ENCODE assay signal across 9 cellular contexts in genomic region chr10:122279725-122280141, GRCh38. TPM values are rescaled to one million over a fixed set of nuclear protein-coding genes. Genes with fewer than 3 reads are reported as not detected.
DNase-seq lines count a peak whose midpoint lies in the region; ATAC-seq and TF ChIP-seq lines count a peak whose summit lies in the region.
"Had no signal": no experiment of that assay in that cellular context is flagged by ENCODE, and none has a peak within 500 bp of the region (broad histone marks: within the 10 kb centered on the region; RNA-seq: fewer than 3 reads in every experiment).

No MANE protein-coding gene starts in this region.

- WGBS in smooth muscle cell (ENCODE audit: low lambda C conversion rate): 52% methylated on average over 9 of the region's 9 CpGs

- TF ChIP-seq EP300 in Ishikawa (IDR thresholded peaks at IDR 0.05; ENCODE audit: borderline replicate concordance): no peak

- no peaks in the 10 kb centered on the region for H3K36me3 Mint-ChIP-seq in activated CD4-positive, alpha-beta memory T cell treated with anti-CD3 and anti-CD28 coated beads, Interleukin-2, amount 10 ng/mL, durations not matched to agents 7 days and 5 days (ENCODE audit: low read depth)
- no peaks in the 10 kb centered on the region for H3K36me3 Mint-ChIP-seq in activated T-helper 17 cell treated with anti-CD3 and anti-CD28 coated beads, Interleukin-2, amount 50 U/mL, for 72 hours (ENCODE audit: low read depth)
- H3K36me3 Mint-ChIP-seq in activated T-helper 2 cell treated with anti-CD3 and anti-CD28 coated beads, Interferon-gamma antibody, Interleukin-2, Interleukin-4, amounts not matched to agents 10 μg/mL and 5 μg/mL and 100 μg/mL, durations not matched to agents 14 hours and 24 hours and 36 hours (ENCODE audit: low read depth): no peaks in the 10 kb centered on the region

- H4K20me1 ChIP-seq in smooth muscle cell (ENCODE audit: low read depth): no peaks in the 10 kb centered on the region

- CTCF ChIA-PET in activated CD4-positive, alpha-beta memory T cell treated with anti-CD3 and anti-CD28 coated beads, Interleukin-2, amount 10 ng/mL, durations not matched to agents 7 days and 5 days (lab: Charles Lee): interaction anchor here (1.1 to 3.5 kb wide), 6 partner anchors 12 to 286 kb away, joined by 3 to 18 read pairs (median 5); no protein-coding TSS in a partner anchor

- H3K4me3 ChIP-seq in right atrium auricular region: no peak overlapping the region
- H3K4me3 ChIP-seq in smooth muscle cell: no peak overlapping the region
- H3K4me3 ChIP-seq: SK-N-MC had no signal

- H2AFZ ChIP-seq in smooth muscle cell (ENCODE audit: low read depth): no peak overlapping the region

- H3K4me3 Mint-ChIP-seq in activated CD4-positive, alpha-beta memory T cell treated with anti-CD3 and anti-CD28 coated beads, Interleukin-2, amount 10 ng/mL, durations not matched to agents 7 days and 5 days: no peak overlapping the region
- no peak overlapping the region for H3K4me3 Mint-ChIP-seq in activated T-helper 17 cell treated with anti-CD3 and anti-CD28 coated beads, Interleukin-2, amount 50 U/mL, for 72 hours
- H3K4me3 Mint-ChIP-seq in activated T-helper 2 cell treated with anti-CD3 and anti-CD28 coated beads, Interferon-gamma antibody, Interleukin-2, Interleukin-4, amounts not matched to agents 10 μg/mL and 5 μg/mL and 100 μg/mL, durations not matched to agents 14 hours and 24 hours and 36 hours (ENCODE audit: low read depth): no peak overlapping the region

- H3K9ac ChIP-seq in smooth muscle cell (ENCODE audit: low read depth): no peak overlapping the region

- H3K9me3 Mint-ChIP-seq in activated CD4-positive, alpha-beta memory T cell treated with anti-CD3 and anti-CD28 coated beads, Interleukin-2, amount 10 ng/mL, durations not matched to agents 7 days and 5 days: no peaks in the 10 kb centered on the region
- H3K9me3 Mint-ChIP-seq in activated T-helper 17 cell treated with anti-CD3 and anti-CD28 coated beads, Interleukin-2, amount 50 U/mL, for 72 hours: no peaks in the 10 kb centered on the region
- no peaks in the 10 kb centered on the region for H3K9me3 Mint-ChIP-seq in activated T-helper 2 cell treated with anti-CD3 and anti-CD28 coated beads, Interferon-gamma antibody, Interleukin-2, Interleukin-4, amounts not matched to agents 10 μg/mL and 5 μg/mL and 100 μg/mL, durations not matched to agents 14 hours and 24 hours and 36 hours

- POLR2A ChIA-PET in activated CD4-positive, alpha-beta memory T cell treated with anti-CD3 and anti-CD28 coated beads, Interleukin-2, amount 10 ng/mL, durations not matched to agents 7 days and 5 days (lab: Charles Lee): no interaction called here

- no peak overlapping the region for H3K4me2 ChIP-seq in smooth muscle cell

- H3K36me3 ChIP-seq in right atrium auricular region (no peaks in the 10 kb centered on the region), smooth muscle cell (ENCODE audit: low read depth) (no peaks in the 10 kb centered on the region)

- H3K79me2 ChIP-seq in smooth muscle cell (ENCODE audit: low read depth): no peaks in the 10 kb centered on the region

- H3K27ac ChIP-seq in right atrium auricular region (no peak overlapping the region), smooth muscle cell (ENCODE audit: low read depth) (no peak overlapping the region)
- H3K27ac ChIP-seq: SK-N-MC had no signal

- peak; percentile 34 to 59 for TF ChIP-seq CTCF in right atrium auricular region (IDR thresholded peaks at IDR 0.05)
- TF ChIP-seq CTCF in smooth muscle cell (IDR thresholded peaks at IDR 0.05; ENCODE audit: borderline replicate concordance, insufficient read depth, poor library complexity, severe bottlenecking): peak; percentile 58

- H3K27me3 ChIP-seq in right atrium auricular region: no peaks in the 10 kb centered on the region
- no peaks in the 10 kb centered on the region for H3K27me3 ChIP-seq in smooth muscle cell (ENCODE audit: low read depth)

- no peak overlapping the region for H3K27ac Mint-ChIP-seq in activated CD4-positive, alpha-beta memory T cell treated with anti-CD3 and anti-CD28 coated beads, Interleukin-2, amount 10 ng/mL, durations not matched to agents 7 days and 5 days
- H3K27ac Mint-ChIP-seq in activated T-helper 17 cell treated with anti-CD3 and anti-CD28 coated beads, Interleukin-2, amount 50 U/mL, for 72 hours: no peak overlapping the region
- H3K27ac Mint-ChIP-seq in activated T-helper 2 cell treated with anti-CD3 and anti-CD28 coated beads, Interferon-gamma antibody, Interleukin-2, Interleukin-4, amounts not matched to agents 10 μg/mL and 5 μg/mL and 100 μg/mL, durations not matched to agents 14 hours and 24 hours and 36 hours: no peak overlapping the region

- TF ChIP-seq RAD21 in Ishikawa (IDR thresholded peaks at IDR 0.05; ENCODE audit: low read depth): peak; percentile 98

- intact Hi-C loops in activated T-helper 2 cell treated with anti-CD3 and anti-CD28 coated beads, Interferon-gamma antibody, Interleukin-2, Interleukin-4, amounts not matched to agents 10 μg/mL and 5 μg/mL and 100 μg/mL, durations not matched to agents 14 hours and 24 hours and 36 hours (cut with micrococcal nuclease): no loop called here

- H3K9me3 ChIP-seq in right atrium auricular region (no peaks in the 10 kb centered on the region), smooth muscle cell (replicated peaks; ENCODE audit: low read depth) (no peaks in the 10 kb centered on the region)

- ATAC-seq in activated T-helper 17 cell treated with anti-CD3 and anti-CD28 coated beads, Interleukin-2, amount 50 U/mL, for 72 hours (replicated peaks): no peak
- no peak for ATAC-seq in HG03457 (IDR thresholded peaks at IDR 0.05; ENCODE audit: unreplicated experiment)

- no peaks in the 10 kb centered on the region for H3K4me1 Mint-ChIP-seq in activated CD4-positive, alpha-beta memory T cell treated with anti-CD3 and anti-CD28 coated beads, Interleukin-2, amount 10 ng/mL, durations not matched to agents 7 days and 5 days
- H3K4me1 Mint-ChIP-seq in activated T-helper 17 cell treated with anti-CD3 and anti-CD28 coated beads, Interleukin-2, amount 50 U/mL, for 72 hours: no peaks in the 10 kb centered on the region
- H3K4me1 Mint-ChIP-seq in activated T-helper 2 cell treated with anti-CD3 and anti-CD28 coated beads, Interferon-gamma antibody, Interleukin-2, Interleukin-4, amounts not matched to agents 10 μg/mL and 5 μg/mL and 100 μg/mL, durations not matched to agents 14 hours and 24 hours and 36 hours (ENCODE audit: low read depth): no peaks in the 10 kb centered on the region

- DNase-seq in ELF-1 (ENCODE audit: low read depth, low spot score): peak; percentile 76
- DNase-seq in activated CD4-positive, alpha-beta memory T cell treated with anti-CD3 and anti-CD28 coated beads, Interleukin-2, amount 10 ng/mL, durations not matched to agents 7 days and 5 days: peak; percentile 27
- DNase-seq in right atrium auricular region (ENCODE audit: low spot score): no peak
- no peak for DNase-seq in smooth muscle cell (lab: John Stamatoyannopoulos, UW; ENCODE audit: unreplicated experiment)
- DNase-seq in activated T-helper 2 cell treated with anti-CD3 and anti-CD28 coated beads, Interferon-gamma antibody, Interleukin-2, Interleukin-4, amounts not matched to agents 10 μg/mL and 5 μg/mL and 100 μg/mL, durations not matched to agents 14 hours and 24 hours and 36 hours (ENCODE audit: low spot score): no peak

- no peaks in the 10 kb centered on the region for H3F3A ChIP-seq in smooth muscle cell (ENCODE audit: low read depth)

- H3K4me1 ChIP-seq in right atrium auricular region (peaks cover 0 to 4% of the 10 kb centered on the region in 2 donors), smooth muscle cell (ENCODE audit: low read depth) (no peaks in the 10 kb centered on the region)

- peaks cover 9% of the 10 kb centered on the region for H3K27me3 Mint-ChIP-seq in activated CD4-positive, alpha-beta memory T cell treated with anti-CD3 and anti-CD28 coated beads, Interleukin-2, amount 10 ng/mL, durations not matched to agents 7 days and 5 days
- H3K27me3 Mint-ChIP-seq in activated T-helper 17 cell treated with anti-CD3 and anti-CD28 coated beads, Interleukin-2, amount 50 U/mL, for 72 hours: peaks cover 31% of the 10 kb centered on the region
- H3K27me3 Mint-ChIP-seq in activated T-helper 2 cell treated with anti-CD3 and anti-CD28 coated beads, Interferon-gamma antibody, Interleukin-2, Interleukin-4, amounts not matched to agents 10 μg/mL and 5 μg/mL and 100 μg/mL, durations not matched to agents 14 hours and 24 hours and 36 hours (ENCODE audit: low read depth): peaks cover 5% of the 10 kb centered on the region

TF ChIP-seq in Ishikawa, 13 proteins besides CTCF, POLR2A, EP300 and RAD21 (continues in another document):
- no peak for TF ChIP-seq ZBTB7A (IDR thresholded peaks at IDR 0.05; ENCODE audit: low read depth)
- no peak for TF ChIP-seq MAX (IDR thresholded peaks at IDR 0.05)
- no peak for TF ChIP-seq CREB1 (IDR thresholded peaks at IDR 0.05; ENCODE audit: low read depth)
- TF ChIP-seq FOXM1 (IDR thresholded peaks at IDR 0.05; ENCODE audit: borderline replicate concordance, low read depth): no peak

RNA-seq across cellular contexts. Expression of gene BTBD16, which starts 8.6 kb away (rescaled TPM):
- total RNA-seq in activated CD4-positive, alpha-beta memory T cell treated with anti-CD3 and anti-CD28 coated beads, Interleukin-2, amount 10 ng/mL, durations not matched to agents 7 days and 5 days: not detected
- total RNA-seq in right atrium auricular region (not detected), smooth muscle cell (not detected in 2 replicates)
- polyA plus RNA-seq in smooth muscle cell: not detected in 2 replicates
- total RNA-seq in activated T-helper 17 cell treated with anti-CD3 and anti-CD28 coated beads, Interleukin-2, amount 50 U/mL, for 72 hours: not detected
- total RNA-seq in activated T-helper 2 cell treated with anti-CD3 and anti-CD28 coated beads, Interferon-gamma antibody, Interleukin-2, Interleukin-4, amounts not matched to agents 10 μg/mL and 5 μg/mL and 100 μg/mL, durations not matched to agents 14 hours and 24 hours and 36 hours: not detected in 2 replicates

Comparison
In these comparisons a context has a peak if more than half of its experiments do, and no peak if none do; other contexts are left out.
1. DNase-seq: peak in ELF-1 (single experiment) and activated CD4-positive, alpha-beta memory T cell treated with anti-CD3 and anti-CD28 coated beads, Interleukin-2, amount 10 ng/mL, durations not matched to agents 7 days and 5 days (single experiment); none in right atrium auricular region (single experiment), smooth muscle cell (single experiment) and activated T-helper 2 cell treated with anti-CD3 and anti-CD28 coated beads, Interferon-gamma antibody, Interleukin-2, Interleukin-4, amounts not matched to agents 10 μg/mL and 5 μg/mL and 100 μg/mL, durations not matched to agents 14 hours and 24 hours and 36 hours (single experiment).